Comparison of ENCODE assay signal across 8 cellular contexts in genomic region chr11:62602141-62603071, GRCh38. TPM values are rescaled to one million over a fixed set of nuclear protein-coding genes. Genes with fewer than 3 reads are reported as not detected.
DNase-seq lines count a peak whose midpoint lies in the region; ATAC-seq and TF ChIP-seq lines count a peak whose summit lies in the region.

No MANE protein-coding gene starts in this region.

- TF ChIP-seq CTCF in fibroblast of pulmonary artery (IDR thresholded peaks at IDR 0.05; ENCODE audit: low read length, missing control alignments): no peak

- peaks cover 25 to 46% of the 10 kb centered on the region in 2 donors for H3K36me3 Mint-ChIP-seq in activated T-cell treated with anti-CD3 and anti-CD28 coated beads, Interleukin-2, amount 50 U/mL, for 72 hours (ENCODE audit: insufficient read depth in 2 of 2)
- peaks cover 8 to 29% of the 10 kb centered on the region in 2 donors for H3K36me3 Mint-ChIP-seq in naive B cell

- H3K9me3 Mint-ChIP-seq in activated T-cell treated with anti-CD3 and anti-CD28 coated beads, Interleukin-2, amount 50 U/mL, for 72 hours: no peaks in the 10 kb centered on the region
- peaks cover 0 to 5% (median 0%) of the 10 kb centered on the region in 7 donors for H3K9me3 Mint-ChIP-seq in naive B cell

- H3K27ac Mint-ChIP-seq in activated T-cell treated with anti-CD3 and anti-CD28 coated beads, Interleukin-2, amount 50 U/mL, for 72 hours: peak overlapping the region; percentile 73
- H3K27ac Mint-ChIP-seq in naive B cell: peak overlapping the region; percentile 89 to 98 (median 97)

- peak; percentile 50 for DNase-seq in activated CD4-positive, CD25-positive, alpha-beta regulatory T cell treated with anti-CD3 and anti-CD28 coated beads, Interleukin-2, amount 50 U/mL, for 72 hours
- DNase-seq in NCI-H146 (lab: John Stamatoyannopoulos, UW) (peak; percentile 89), fibroblast of pulmonary artery (ENCODE audit: low read depth) (peak; percentile 48), naive B cell (no peak)
- DNase-seq in activated T-cell treated with anti-CD3 and anti-CD28 coated beads, Interleukin-2, amount 50 U/mL, for 72 hours: peak in 1 of 2 donors; percentile 37

- H3K27me3 Mint-ChIP-seq in activated T-cell treated with anti-CD3 and anti-CD28 coated beads, Interleukin-2, amount 50 U/mL, for 72 hours (ENCODE audit: low read depth): no peaks in the 10 kb centered on the region
- H3K27me3 Mint-ChIP-seq in naive B cell: no peaks in the 10 kb centered on the region

- peaks cover 52% of the 10 kb centered on the region for H3K4me1 Mint-ChIP-seq in activated T-cell treated with anti-CD3 and anti-CD28 coated beads, Interleukin-2, amount 50 U/mL, for 72 hours (ENCODE audit: low read depth)
- H3K4me1 Mint-ChIP-seq in naive B cell: peaks cover 45 to 64% (median 51%) of the 10 kb centered on the region in 3 donors

- ATAC-seq in activated CD4-positive, CD25-positive, alpha-beta regulatory T cell treated with anti-CD3 and anti-CD28 coated beads, Interleukin-2, amount 50 U/mL, for 24 hours: no peak
- no peak for ATAC-seq in activated T-cell treated with anti-CD3 and anti-CD28 coated beads, Interleukin-2, amount 50 U/mL, for 72 hours (replicated peaks in 1 of 2)
- ATAC-seq in naive B cell (ENCODE audit: low read depth in 2 of 2): no peak
- no peak for ATAC-seq in GM19395 (IDR thresholded peaks at IDR 0.05; ENCODE audit: unreplicated experiment)
- no peak for ATAC-seq in GM18909 (IDR thresholded peaks at IDR 0.05; ENCODE audit: poor library complexity, unreplicated experiment)

- H3K4me3 ChIP-seq in fibroblast of pulmonary artery (replicated peaks; ENCODE audit: low read depth, low read length): peak overlapping the region; percentile 92

- H3K4me3 Mint-ChIP-seq in activated T-cell treated with anti-CD3 and anti-CD28 coated beads, Interleukin-2, amount 50 U/mL, for 72 hours: peak overlapping the region; percentile 93 to 98
- H3K4me3 Mint-ChIP-seq in naive B cell: peak overlapping the region; percentile 92 to 97 (median 94)

RNA-seq across cellular contexts. Expression of gene MTA2, which starts 0.7 kb away (rescaled TPM):
- total RNA-seq in activated T-cell treated with anti-CD3 and anti-CD28 coated beads, Interleukin-2, amount 50 U/mL, for 72 hours: 100 to 1,000 TPM; 173 to 241 TPM
- 10 to 100 TPM in 5 of 6 donors, 1 to 10 TPM in 1; 3.4 to 27.5 (median 17.8) TPM for polyA plus RNA-seq in naive B cell (ENCODE audit: low read depth in 6 of 6)

RNA-seq across cellular contexts. Expression of gene EML3, which starts 10.2 kb away (rescaled TPM):
- total RNA-seq in activated T-cell treated with anti-CD3 and anti-CD28 coated beads, Interleukin-2, amount 50 U/mL, for 72 hours: 100 to 1,000 TPM; 132 to 148 TPM
- polyA plus RNA-seq in naive B cell (ENCODE audit: low read depth in 6 of 6): 10 to 100 TPM in 5 of 6 donors, 1 to 10 TPM in 1; 9.7 to 15.5 (median 12.5) TPM

RNA-seq across cellular contexts. Expression of gene ROM1, which starts 10.7 kb away (rescaled TPM):
- total RNA-seq in activated T-cell treated with anti-CD3 and anti-CD28 coated beads, Interleukin-2, amount 50 U/mL, for 72 hours: 1 to 10 TPM; 5.1 to 6.7 TPM
- 1 to 10 TPM in 1 of 6 donors, under 1 TPM in 4, not detected in 1; 0.55 to 1.6 (median 0.66) TPM for polyA plus RNA-seq in naive B cell (ENCODE audit: low read depth in 6 of 6)

RNA-seq across cellular contexts. Expression of gene TUT1, which starts 11.1 kb away (rescaled TPM):
- total RNA-seq in activated T-cell treated with anti-CD3 and anti-CD28 coated beads, Interleukin-2, amount 50 U/mL, for 72 hours: 10 to 100 TPM; 32.8 to 36.8 TPM
- 10 to 100 TPM; 12.7 to 20.8 (median 16.2) TPM for polyA plus RNA-seq in naive B cell (ENCODE audit: low read depth in 6 of 6)

RNA-seq across cellular contexts. Expression of gene B3GAT3, which starts 19.4 kb away (rescaled TPM):
- 10 to 100 TPM; 72.2 to 79.9 TPM for total RNA-seq in activated T-cell treated with anti-CD3 and anti-CD28 coated beads, Interleukin-2, amount 50 U/mL, for 72 hours
- polyA plus RNA-seq in naive B cell (ENCODE audit: low read depth in 6 of 6): 10 to 100 TPM; 26.1 to 43.9 (median 30.8) TPM
